1 cellular context compared by ENCODE assay signal in the genomic region with DNA sequence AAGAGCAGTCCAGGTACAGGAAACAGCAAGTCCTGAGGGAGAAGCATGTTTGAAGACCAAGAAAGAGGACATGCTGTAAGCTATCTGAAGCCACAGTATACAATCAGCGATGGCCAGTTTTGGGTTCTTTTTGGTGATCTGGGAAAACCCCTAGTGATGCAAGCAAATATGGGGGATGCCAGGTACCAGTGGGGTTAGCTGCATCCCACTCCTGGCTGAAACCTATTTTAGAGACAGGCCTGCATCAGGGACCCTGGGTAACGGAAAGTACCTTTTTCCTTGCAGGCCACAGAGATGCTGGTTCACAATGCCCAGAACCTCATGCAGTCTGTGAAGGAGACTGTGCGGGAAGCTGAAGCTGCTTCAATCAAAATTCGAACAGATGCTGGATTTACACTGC.
TF ChIP-seq lines count a peak whose summit lies in the region.

No MANE protein-coding gene starts in this region.

TF ChIP-seq in IMR-90, 13 proteins besides CTCF, POLR2A, EP300 and RAD21:
- TF ChIP-seq MAFK (IDR thresholded peaks at IDR 0.05; ENCODE audit: low read depth, low read length) (no peak), RCOR1 (IDR thresholded peaks at IDR 0.05; ENCODE audit: insufficient replicate concordance, low read length) (no peak), MAZ (IDR thresholded peaks at IDR 0.05; ENCODE audit: borderline replicate concordance, low read depth, low read length) (no peak), SMC3 (IDR thresholded peaks at IDR 0.05; ENCODE audit: low read depth, low read length) (no peak), FOS (IDR thresholded peaks at IDR 0.05; ENCODE audit: low read depth, low read length) (no peak), RFX5 (IDR thresholded peaks at IDR 0.05; ENCODE audit: low read depth, low read length) (no peak), CHD1 (IDR thresholded peaks at IDR 0.05; ENCODE audit: low read depth, low read length) (no peak), CEBPB (IDR thresholded peaks at IDR 0.05; ENCODE audit: low read depth, low read length) (no peak), BHLHE40 (IDR thresholded peaks at IDR 0.05; ENCODE audit: low read depth, low read length) (no peak), NFE2L2 (IDR thresholded peaks at IDR 0.05; ENCODE audit: low read depth, low read length) (no peak), MXI1 (IDR thresholded peaks at IDR 0.05; ENCODE audit: borderline replicate concordance, low read depth, low read length) (no peak)
- TF ChIP-seq, protein P1, sequence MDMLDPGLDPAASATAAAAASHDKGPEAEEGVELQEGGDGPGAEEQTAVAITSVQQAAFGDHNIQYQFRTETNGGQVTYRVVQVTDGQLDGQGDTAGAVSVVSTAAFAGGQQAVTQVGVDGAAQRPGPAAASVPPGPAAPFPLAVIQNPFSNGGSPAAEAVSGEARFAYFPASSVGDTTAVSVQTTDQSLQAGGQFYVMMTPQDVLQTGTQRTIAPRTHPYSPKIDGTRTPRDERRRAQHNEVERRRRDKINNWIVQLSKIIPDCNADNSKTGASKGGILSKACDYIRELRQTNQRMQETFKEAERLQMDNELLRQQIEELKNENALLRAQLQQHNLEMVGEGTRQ (IDR thresholded peaks at IDR 0.05; ENCODE audit: low read depth, low read length) = no peak
- TF ChIP-seq, protein P2, sequence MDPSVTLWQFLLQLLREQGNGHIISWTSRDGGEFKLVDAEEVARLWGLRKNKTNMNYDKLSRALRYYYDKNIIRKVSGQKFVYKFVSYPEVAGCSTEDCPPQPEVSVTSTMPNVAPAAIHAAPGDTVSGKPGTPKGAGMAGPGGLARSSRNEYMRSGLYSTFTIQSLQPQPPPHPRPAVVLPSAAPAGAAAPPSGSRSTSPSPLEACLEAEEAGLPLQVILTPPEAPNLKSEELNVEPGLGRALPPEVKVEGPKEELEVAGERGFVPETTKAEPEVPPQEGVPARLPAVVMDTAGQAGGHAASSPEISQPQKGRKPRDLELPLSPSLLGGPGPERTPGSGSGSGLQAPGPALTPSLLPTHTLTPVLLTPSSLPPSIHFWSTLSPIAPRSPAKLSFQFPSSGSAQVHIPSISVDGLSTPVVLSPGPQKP (IDR thresholded peaks at IDR 0.05; ENCODE audit: borderline replicate concordance, low read depth, low read length) = no peak
